2 cellular contexts compared by ENCODE assay signal in genomic region chr7:140315498-140316164, GRCh38.
TF ChIP-seq lines count a peak whose summit lies in the region.

No MANE protein-coding gene starts in this region.

TF ChIP-seq in GM23338, 12 proteins besides CTCF, POLR2A, EP300 and RAD21 (continued from another document):
- TF ChIP-seq ZNF462 (CRISPR knock-in tag; IDR thresholded peaks at IDR 0.05) (no peak), EZH2phosphoT487 (IDR thresholded peaks at IDR 0.05; ENCODE audit: unreplicated experiment) (no peak), ZNF114 (CRISPR knock-in tag; IDR thresholded peaks at IDR 0.05) (no peak), ETS1 (IDR thresholded peaks at IDR 0.05) (no peak), NANOG (IDR thresholded peaks at IDR 0.05; ENCODE audit: borderline replicate concordance) (no peak), ZNF331 (CRISPR knock-in tag; IDR thresholded peaks at IDR 0.05; ENCODE audit: low read depth) (no peak), JUNB (IDR thresholded peaks at IDR 0.05; ENCODE audit: unreplicated experiment) (no peak), EZH2 (IDR thresholded peaks at IDR 0.05; ENCODE audit: low read depth, unreplicated experiment) (no peak), CREB1 (CRISPR knock-in tag; IDR thresholded peaks at IDR 0.05; ENCODE audit: low read depth) (no peak)

TF ChIP-seq in K562, 482 proteins besides CTCF, POLR2A, EP300 and RAD21 (continued from another document):
- no peak for TF ChIP-seq YY1 (IDR thresholded peaks at IDR 0.05; ENCODE audit: borderline replicate concordance in 1 of 3, control insufficient read depth in 1 of 3, extremely low read depth in 1 of 3, insufficient read depth in 3 of 3, insufficient read length in 1 of 3, insufficient replicate concordance in 2 of 3, low read depth in 1 of 3, low read length in 2 of 3)
- no peak for TF ChIP-seq ZNF384 (IDR thresholded peaks at IDR 0.05; ENCODE audit: low read depth, low read length)
- TF ChIP-seq MCM3 (IDR thresholded peaks at IDR 0.05), result no peak
- TF ChIP-seq BCLAF1 (IDR thresholded peaks at IDR 0.05; ENCODE audit: borderline replicate concordance in 1 of 2, control insufficient read depth in 1 of 2, low read depth in 2 of 2, low read length in 1 of 2), result no peak
- no peak for TF ChIP-seq E2F6 (IDR thresholded peaks at IDR 0.05; ENCODE audit: borderline replicate concordance in 1 of 2, extremely low read depth in 1 of 2, insufficient read depth in 1 of 2, insufficient read length in 1 of 2, low read depth in 1 of 2, low read length in 1 of 2, poor library complexity in 1 of 2, severe bottlenecking in 1 of 2)
